8 cellular contexts compared by ENCODE assay signal in genomic region chrX:131841496-131842410, GRCh38.
A peak's percentile ranks its signal among the peaks of the same experiment; 100 is the strongest.
DNase-seq lines count a peak whose midpoint lies in the region; ATAC-seq lines count a peak whose summit lies in the region.

No MANE protein-coding gene starts in this region.

- ATAC-seq in Right ventricle myocardium superior (ENCODE audit: poor library complexity): peak; percentile 58
- ATAC-seq in GM21737 (IDR thresholded peaks at IDR 0.05; ENCODE audit: unreplicated experiment): peak; percentile 67
- ATAC-seq in HG03442 (IDR thresholded peaks at IDR 0.05; ENCODE audit: unreplicated experiment): no peak

- intact Hi-C loops in Right ventricle myocardium superior (cut with DNase I) (no loop called here), cardiac septum (cut with DNase I) (loop anchor here (10.0 kb wide), 2 partner anchors 223 to 793 kb away; no protein-coding TSS in a partner anchor)

- DNase-seq in Right ventricle myocardium superior (no peak), cardiac septum (ENCODE audit: low spot score) (no peak), M059J (ENCODE audit: low read depth) (peak; percentile 81), SW 1271 (lab: John Stamatoyannopoulos, UW) (peak; percentile 3 to 8), dermis blood vessel endothelial cell (peak; percentile 67), lung microvascular endothelial cell (ENCODE audit: low read depth in 2 of 2) (peak; percentile 56 to 76)

Comparison
In these comparisons a context has a peak if more than half of its experiments do, and no peak if none do; other contexts are left out.
1. DNase-seq: peak in M059J (single experiment), SW 1271 (2 of 2), dermis blood vessel endothelial cell (single experiment) and lung microvascular endothelial cell (2 of 2); none in Right ventricle myocardium superior (single experiment) and cardiac septum (single experiment).